ENCODE assay signal across 35 cellular contexts in the genomic region with DNA sequence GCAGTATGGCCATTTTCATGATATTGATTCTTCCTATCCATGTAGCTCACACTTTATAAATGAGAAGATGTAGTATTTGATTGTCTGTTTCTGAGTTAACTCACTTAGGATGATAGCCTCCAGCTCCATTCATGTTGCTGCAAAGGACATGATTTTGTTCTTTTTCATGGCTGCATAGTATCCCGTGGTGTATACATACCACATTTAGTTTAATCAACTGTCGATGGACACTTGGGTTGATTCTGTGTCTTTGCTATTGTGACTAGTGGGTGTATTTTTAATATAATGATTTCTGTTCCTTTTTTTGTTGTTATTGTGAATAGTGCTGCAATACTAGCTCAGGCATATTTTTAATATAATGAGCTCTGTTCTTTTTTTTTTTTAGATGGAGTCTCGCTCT.
"Had no signal": no experiment of that assay in that cellular context is flagged by ENCODE, and none has a peak within 500 bp of the region (broad histone marks: within the 10 kb centered on the region; RNA-seq: fewer than 3 reads in every experiment).

No MANE protein-coding gene starts in this region.

- H3K27ac ChIP-seq: KMS-11 had no signal

- H3K9ac ChIP-seq: KMS-11 had no signal

- H3K4me2 ChIP-seq: KMS-11 had no signal

- DNase-seq: Karpas-422, Kasumi-1, MG63, MM.1S, MV-4-11, NCI-H1048, NCI-H1092, NCI-H1092 treated with DMSO at 0.1 percent for 48 hours, NCI-H1105, NCI-H1105 treated with DMSO at 0.1 percent for 48 hours, NCI-H1417, NCI-H1417 treated with DMSO at 0.1 percent for 48 hours, NCI-H1436, NCI-H1436 treated with DMSO at 0.1 percent for 48 hours, NCI-H146, NCI-H1694, NCI-H1694 treated with DMSO at 0.1 percent for 48 hours, NCI-H187, NCI-H187 treated with DMSO at 0.1 percent for 48 hours, NCI-H1930, NCI-H2029, NCI-H2029 treated with DMSO at 0.1 percent for 48 hours, NCI-H2081, NCI-H2081 treated with DMSO at 0.1 percent for 48 hours, NCI-H2107, NCI-H2171, NCI-H2171 treated with DMSO at 0.1 percent for 48 hours, NCI-H2227 treated with DMSO at 0.1 percent for 48 hours, NCI-H226, NCI-H345, NCI-H446, NCI-H446 treated with DMSO at 0.1 percent for 48 hours, NCI-H510A, NCI-H510A treated with DMSO at 0.1 percent for 48 hours had no signal

- H3K4me3 ChIP-seq: MG63 had no signal

- H3K36me3 ChIP-seq: MG63 had no signal

- H3K27me3 ChIP-seq: MG63 had no signal
